Comparison of ENCODE assay signal across 8 cellular contexts in the genomic region with DNA sequence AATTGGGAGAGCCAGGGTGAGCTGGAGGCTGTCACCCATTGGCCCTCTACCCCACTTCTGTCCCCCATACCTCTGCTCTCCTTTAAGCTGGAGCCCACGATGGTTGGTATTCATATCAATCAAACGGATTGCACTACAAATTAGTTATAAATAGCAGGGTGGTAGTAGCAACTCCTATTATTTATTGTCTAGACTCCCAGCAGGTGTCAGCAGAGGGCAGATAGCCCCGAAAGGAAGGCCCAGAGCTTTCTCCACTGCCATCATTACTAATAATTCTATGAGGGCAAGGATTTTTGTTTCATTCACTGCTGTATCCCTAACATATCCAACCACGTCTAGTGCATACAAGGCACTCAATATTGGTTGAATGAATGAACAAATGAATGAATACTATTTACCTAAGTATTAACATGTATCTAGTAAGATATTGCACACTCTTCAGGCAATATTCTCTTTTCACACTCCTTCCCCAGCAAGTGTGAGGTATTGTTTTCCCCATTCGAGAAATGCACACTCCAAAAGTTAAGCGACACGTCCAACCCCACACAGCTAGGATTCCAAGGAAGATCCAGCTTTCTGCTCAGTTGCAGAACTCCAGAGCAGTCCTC. TPM values are rescaled to one million over a fixed set of nuclear protein-coding genes. Genes with fewer than 3 reads are reported as not detected.
A peak's percentile ranks its signal among the peaks of the same experiment; 100 is the strongest.
DNase-seq lines count a peak whose midpoint lies in the region; ATAC-seq and TF ChIP-seq lines count a peak whose summit lies in the region.

No MANE protein-coding gene starts in this region.

- no peaks in the 10 kb centered on the region for H3K36me3 ChIP-seq in psoas muscle (ENCODE audit: insufficient read depth in 1 of 2, low read depth in 1 of 2)

- no peak overlapping the region for H3K27ac ChIP-seq in psoas muscle

- intact Hi-C loops in psoas muscle (cut with DNase I), result loop anchor here in 1 of 2 donors (2.0 kb wide), 1 partner anchor 42 kb away; the partner anchor contains the start of gene TAF15

- peaks cover 6% of the 10 kb centered on the region for H3K4me1 ChIP-seq in psoas muscle

- 48 to 51% (median 51%) methylated on average over 7 of the region's 7 CpGs for WGBS in psoas muscle, 3 donors

- TF ChIP-seq CTCF in GM12874 (IDR thresholded peaks at IDR 0.05; ENCODE audit: insufficient read depth, low read depth, low read length), result peak; percentile 40
- peak; percentile 42 for TF ChIP-seq CTCF in psoas muscle (IDR thresholded peaks at IDR 0.05)

- H3K9me3 ChIP-seq in psoas muscle, result no peaks in the 10 kb centered on the region

- no peaks in the 10 kb centered on the region for H3K27me3 ChIP-seq in psoas muscle (ENCODE audit: insufficient read depth in 3 of 3, low read length in 2 of 3)

- peak; percentile 72 for DNase-seq in AML-193 (lab: John Stamatoyannopoulos, UW)
- peak; percentile 63 for DNase-seq in RPMI8226
- DNase-seq in epidermal melanocyte (ENCODE audit: insufficient read length, low spot score), result peak; percentile 71
- DNase-seq in psoas muscle, result no peak

- no peak for ATAC-seq in psoas muscle
- no peak for ATAC-seq in HG03108 (IDR thresholded peaks at IDR 0.05; ENCODE audit: unreplicated experiment)
- ATAC-seq in activated CD4-positive, CD25-positive, alpha-beta regulatory T cell treated with anti-CD3 and anti-CD28 coated beads, Interleukin-2, amount 50 U/mL, for 24 hours, result no peak
- ATAC-seq in HG03354 (IDR thresholded peaks at IDR 0.05; ENCODE audit: poor library complexity, severe bottlenecking, unreplicated experiment), result no peak

- H3K4me3 ChIP-seq in psoas muscle, result no peak overlapping the region

RNA-seq across cellular contexts. Expression of gene C17orf50, which starts 6.3 kb away (rescaled TPM):
- total RNA-seq in psoas muscle, result not detected
- polyA plus RNA-seq in psoas muscle, result under 1 TPM in 1 of 3 donors, not detected in 2; 0.08 TPM

RNA-seq across cellular contexts. Expression of gene GAS2L2, which starts 14.0 kb away (rescaled TPM):
- under 1 TPM in 3 of 4 donors, not detected in 1; 0.09 to 0.27 (median 0.10) TPM for total RNA-seq in psoas muscle
- under 1 TPM; 0.04 to 0.19 (median 0.15) TPM for polyA plus RNA-seq in psoas muscle

RNA-seq across cellular contexts. Expression of gene MMP28, which starts 28.4 kb away (rescaled TPM):
- total RNA-seq in psoas muscle, result 1 to 10 TPM in 1 of 4 donors, under 1 TPM in 3; 0.61 to 5.5 (median 0.70) TPM
- 1 to 10 TPM; 1.7 to 3.7 (median 2.1) TPM for polyA plus RNA-seq in psoas muscle

RNA-seq across cellular contexts. Expression of gene RASL10B, which starts 35.6 kb away (rescaled TPM):
- 10 to 100 TPM in 1 of 4 donors, 1 to 10 TPM in 3; 5.3 to 10.1 (median 6.9) TPM for total RNA-seq in psoas muscle
- polyA plus RNA-seq in psoas muscle, result 10 to 100 TPM in 1 of 3 donors, 1 to 10 TPM in 2; 3.4 to 10.7 (median 6.6) TPM

RNA-seq across cellular contexts. Expression of gene TAF15, which starts 42.3 kb away (rescaled TPM):
- total RNA-seq in psoas muscle, result 100 to 1,000 TPM; 101 to 141 (median 125) TPM
- polyA plus RNA-seq in psoas muscle, result 100 to 1,000 TPM in 1 of 3 donors, 10 to 100 TPM in 2; 51.9 to 105 (median 65.2) TPM

Comparison
In these comparisons a context has a peak if more than half of its experiments do, and no peak if none do; other contexts are left out.
1. DNase-seq: peak in AML-193 (2 of 2), RPMI8226 (single experiment) and epidermal melanocyte (single experiment); none in psoas muscle (0 of 2).